In the genomic region with DNA sequence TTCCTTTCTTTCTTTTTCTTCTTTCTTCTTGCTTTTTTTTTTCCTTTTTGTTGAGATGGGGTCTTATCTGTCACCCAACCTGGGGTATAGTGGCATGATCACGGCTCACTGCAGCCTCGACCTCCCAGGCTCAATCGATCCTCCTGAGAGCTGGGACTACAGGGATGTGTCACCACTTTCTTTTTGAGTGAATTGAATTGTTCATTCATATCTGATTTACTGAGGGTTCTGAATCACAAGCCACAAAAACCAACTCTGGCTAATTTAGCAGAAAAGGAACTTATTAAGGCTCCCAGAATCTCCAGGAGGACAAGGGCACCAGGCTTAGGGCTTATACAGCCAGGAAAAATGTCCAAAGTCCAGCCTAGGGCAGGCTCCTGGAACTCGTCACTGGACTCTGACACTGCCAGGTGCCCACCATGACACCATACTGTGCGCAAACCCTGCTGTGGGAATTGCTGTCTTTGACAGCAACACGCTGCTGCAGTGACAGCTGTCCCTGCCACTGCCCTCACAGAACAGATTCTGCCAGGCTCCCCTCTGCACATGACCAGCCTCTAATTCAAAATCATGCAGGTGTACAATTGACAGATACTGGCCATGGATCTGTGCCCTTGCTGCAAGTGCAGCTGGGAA, we compare ENCODE assay signal across 1 cellular context.
TF ChIP-seq lines count a peak whose summit lies in the region.

No MANE protein-coding gene starts in this region.

TF ChIP-seq in GM12878, 131 proteins besides CTCF, POLR2A, EP300 and RAD21 (continued from another document and continues in another):
- TF ChIP-seq RELA (IDR thresholded peaks at IDR 0.05; ENCODE audit: borderline replicate concordance, partially characterized antibody) (no peak), SIX5 (IDR thresholded peaks at IDR 0.05; ENCODE audit: low read depth, low read length, severe bottlenecking) (no peak), FOS (IDR thresholded peaks at IDR 0.05; ENCODE audit: borderline replicate concordance, extremely low read depth, insufficient read length) (no peak), SMC3 (IDR thresholded peaks at IDR 0.05; ENCODE audit: borderline replicate concordance, low read length) (no peak), ATF7 (IDR thresholded peaks at IDR 0.05; ENCODE audit: low read depth) (peak; percentile 78; the same call in 1 of the 2 replicates), TCF12 (IDR thresholded peaks at IDR 0.05; ENCODE audit: low read depth, low read length) (peak; percentile 72), KLF5 (IDR thresholded peaks at IDR 0.05; ENCODE audit: partially characterized antibody) (no peak), TCF3 (IDR thresholded peaks at IDR 0.05; ENCODE audit: borderline replicate concordance, insufficient read depth, low read depth, low read length) (peak; percentile 72; the same call in 1 of the 2 replicates), ZNF274 (IDR thresholded peaks at IDR 0.05; ENCODE audit: insufficient read depth, insufficient read length) (no peak), RCOR1 (conservative IDR thresholded peaks at IDR 0.05; ENCODE audit: low read depth, low read length) (0 out of 2 replicates have a peak, but pooled peaks have one; percentile 60), HCFC1 (IDR thresholded peaks at IDR 0.05; ENCODE audit: low read length) (no peak), EED (IDR thresholded peaks at IDR 0.05; ENCODE audit: low read depth) (peak; percentile 90), POLR2AphosphoS5 (IDR thresholded peaks at IDR 0.05; ENCODE audit: low read length) (no peak), MEF2A (IDR thresholded peaks at IDR 0.05; ENCODE audit: insufficient read depth, low read depth, low read length) (peak; percentile 71; the same call in 1 of the 2 replicates), PML (IDR thresholded peaks at IDR 0.05; ENCODE audit: low read length) (peak; percentile 38; the same call in 1 of the 2 replicates), GABPA (IDR thresholded peaks at IDR 0.05; ENCODE audit: low read depth) (peak; percentile 62), TBL1XR1 (IDR thresholded peaks at IDR 0.05; ENCODE audit: low read depth, low read length) (0 out of 2 replicates have a peak, but pooled peaks have one; percentile 61), MTA2 (IDR thresholded peaks at IDR 0.05; ENCODE audit: low read depth) (peak; percentile 98), NR2C2 (IDR thresholded peaks at IDR 0.05; ENCODE audit: borderline replicate concordance, control insufficient read depth, insufficient read length, low read depth) (no peak), EGR1 (IDR thresholded peaks at IDR 0.05; ENCODE audit: borderline replicate concordance in 1 of 2, low read depth in 2 of 2, low read length in 2 of 2) (no peak), ETV6 (conservative IDR thresholded peaks at IDR 0.05 in 1 of 2, IDR thresholded peaks at IDR 0.05 in 1 of 2; ENCODE audit: borderline replicate concordance in 1 of 2, low read depth in 1 of 2) (peak in 1 of 2 experiments; percentile 66; a peak in 1 of 4 replicates), POLR2AphosphoS2 (IDR thresholded peaks at IDR 0.05; ENCODE audit: low read depth, low read length) (no peak), GATAD2B (conservative IDR thresholded peaks at IDR 0.05; ENCODE audit: low read depth) (no peak; the same call in none of the 2 replicates), BMI1 (IDR thresholded peaks at IDR 0.05; ENCODE audit: borderline replicate concordance) (peak; percentile 48), RAD51 (IDR thresholded peaks at IDR 0.05) (no peak), STAT1 (conservative IDR thresholded peaks at IDR 0.05) (no peak), SPI1 (IDR thresholded peaks at IDR 0.05; ENCODE audit: borderline replicate concordance, insufficient read depth, low read depth, low read length) (no peak), ZNF207 (IDR thresholded peaks at IDR 0.05; ENCODE audit: borderline replicate concordance) (no peak), LARP7 (IDR thresholded peaks at IDR 0.05) (no peak), ZBED1 (IDR thresholded peaks at IDR 0.05; ENCODE audit: borderline replicate concordance) (peak; percentile 83), PAX8 (IDR thresholded peaks at IDR 0.05) (no peak), NBN (IDR thresholded peaks at IDR 0.05) (no peak; the same call in 1 of the 2 replicates)
- TF ChIP-seq, protein P1, sequence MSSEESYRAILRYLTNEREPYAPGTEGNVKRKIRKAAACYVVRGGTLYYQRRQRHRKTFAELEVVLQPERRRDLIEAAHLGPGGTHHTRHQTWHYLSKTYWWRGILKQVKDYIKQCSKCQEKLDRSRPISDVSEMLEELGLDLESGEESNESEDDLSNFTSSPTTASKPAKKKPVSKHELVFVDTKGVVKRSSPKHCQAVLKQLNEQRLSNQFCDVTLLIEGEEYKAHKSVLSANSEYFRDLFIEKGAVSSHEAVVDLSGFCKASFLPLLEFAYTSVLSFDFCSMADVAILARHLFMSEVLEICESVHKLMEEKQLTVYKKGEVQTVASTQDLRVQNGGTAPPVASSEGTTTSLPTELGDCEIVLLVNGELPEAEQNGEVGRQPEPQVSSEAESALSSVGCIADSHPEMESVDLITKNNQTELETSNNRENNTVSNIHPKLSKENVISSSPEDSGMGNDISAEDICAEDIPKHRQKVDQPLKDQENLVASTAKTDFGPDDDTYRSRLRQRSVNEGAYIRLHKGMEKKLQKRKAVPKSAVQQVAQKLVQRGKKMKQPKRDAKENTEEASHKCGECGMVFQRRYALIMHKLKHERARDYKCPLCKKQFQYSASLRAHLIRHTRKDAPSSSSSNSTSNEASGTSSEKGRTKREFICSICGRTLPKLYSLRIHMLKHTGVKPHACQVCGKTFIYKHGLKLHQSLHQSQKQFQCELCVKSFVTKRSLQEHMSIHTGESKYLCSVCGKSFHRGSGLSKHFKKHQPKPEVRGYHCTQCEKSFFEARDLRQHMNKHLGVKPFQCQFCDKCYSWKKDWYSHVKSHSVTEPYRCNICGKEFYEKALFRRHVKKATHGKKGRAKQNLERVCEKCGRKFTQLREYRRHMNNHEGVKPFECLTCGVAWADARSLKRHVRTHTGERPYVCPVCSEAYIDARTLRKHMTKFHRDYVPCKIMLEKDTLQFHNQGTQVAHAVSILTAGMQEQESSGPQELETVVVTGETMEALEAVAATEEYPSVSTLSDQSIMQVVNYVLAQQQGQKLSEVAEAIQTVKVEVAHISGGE (CRISPR knock-in tag; IDR thresholded peaks at IDR 0.05): no peak
- TF ChIP-seq, protein P2, sequence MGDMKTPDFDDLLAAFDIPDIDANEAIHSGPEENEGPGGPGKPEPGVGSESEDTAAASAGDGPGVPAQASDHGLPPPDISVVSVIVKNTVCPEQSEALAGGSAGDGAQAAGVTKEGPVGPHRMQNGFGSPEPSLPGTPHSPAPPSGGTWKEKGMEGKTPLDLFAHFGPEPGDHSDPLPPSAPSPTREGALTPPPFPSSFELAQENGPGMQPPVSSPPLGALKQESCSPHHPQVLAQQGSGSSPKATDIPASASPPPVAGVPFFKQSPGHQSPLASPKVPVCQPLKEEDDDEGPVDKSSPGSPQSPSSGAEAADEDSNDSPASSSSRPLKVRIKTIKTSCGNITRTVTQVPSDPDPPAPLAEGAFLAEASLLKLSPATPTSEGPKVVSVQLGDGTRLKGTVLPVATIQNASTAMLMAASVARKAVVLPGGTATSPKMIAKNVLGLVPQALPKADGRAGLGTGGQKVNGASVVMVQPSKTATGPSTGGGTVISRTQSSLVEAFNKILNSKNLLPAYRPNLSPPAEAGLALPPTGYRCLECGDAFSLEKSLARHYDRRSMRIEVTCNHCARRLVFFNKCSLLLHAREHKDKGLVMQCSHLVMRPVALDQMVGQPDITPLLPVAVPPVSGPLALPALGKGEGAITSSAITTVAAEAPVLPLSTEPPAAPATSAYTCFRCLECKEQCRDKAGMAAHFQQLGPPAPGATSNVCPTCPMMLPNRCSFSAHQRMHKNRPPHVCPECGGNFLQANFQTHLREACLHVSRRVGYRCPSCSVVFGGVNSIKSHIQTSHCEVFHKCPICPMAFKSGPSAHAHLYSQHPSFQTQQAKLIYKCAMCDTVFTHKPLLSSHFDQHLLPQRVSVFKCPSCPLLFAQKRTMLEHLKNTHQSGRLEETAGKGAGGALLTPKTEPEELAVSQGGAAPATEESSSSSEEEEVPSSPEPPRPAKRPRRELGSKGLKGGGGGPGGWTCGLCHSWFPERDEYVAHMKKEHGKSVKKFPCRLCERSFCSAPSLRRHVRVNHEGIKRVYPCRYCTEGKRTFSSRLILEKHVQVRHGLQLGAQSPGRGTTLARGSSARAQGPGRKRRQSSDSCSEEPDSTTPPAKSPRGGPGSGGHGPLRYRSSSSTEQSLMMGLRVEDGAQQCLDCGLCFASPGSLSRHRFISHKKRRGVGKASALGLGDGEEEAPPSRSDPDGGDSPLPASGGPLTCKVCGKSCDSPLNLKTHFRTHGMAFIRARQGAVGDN (IDR thresholded peaks at IDR 0.05): peak; percentile 32; the same call in 1 of the 2 replicates
- TF ChIP-seq, protein P3, sequence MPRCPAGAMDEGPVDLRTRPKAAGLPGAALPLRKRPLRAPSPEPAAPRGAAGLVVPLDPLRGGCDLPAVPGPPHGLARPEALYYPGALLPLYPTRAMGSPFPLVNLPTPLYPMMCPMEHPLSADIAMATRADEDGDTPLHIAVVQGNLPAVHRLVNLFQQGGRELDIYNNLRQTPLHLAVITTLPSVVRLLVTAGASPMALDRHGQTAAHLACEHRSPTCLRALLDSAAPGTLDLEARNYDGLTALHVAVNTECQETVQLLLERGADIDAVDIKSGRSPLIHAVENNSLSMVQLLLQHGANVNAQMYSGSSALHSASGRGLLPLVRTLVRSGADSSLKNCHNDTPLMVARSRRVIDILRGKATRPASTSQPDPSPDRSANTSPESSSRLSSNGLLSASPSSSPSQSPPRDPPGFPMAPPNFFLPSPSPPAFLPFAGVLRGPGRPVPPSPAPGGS (IDR thresholded peaks at IDR 0.05; ENCODE audit: borderline replicate concordance, insufficient read depth, low read depth, low read length, poor library complexity, severe bottlenecking): peak; percentile 66
- TF ChIP-seq, protein P4, sequence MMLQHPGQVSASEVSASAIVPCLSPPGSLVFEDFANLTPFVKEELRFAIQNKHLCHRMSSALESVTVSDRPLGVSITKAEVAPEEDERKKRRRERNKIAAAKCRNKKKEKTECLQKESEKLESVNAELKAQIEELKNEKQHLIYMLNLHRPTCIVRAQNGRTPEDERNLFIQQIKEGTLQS (IDR thresholded peaks at IDR 0.05; ENCODE audit: borderline replicate concordance, extremely low read depth, low read depth, low read length): no peak
- TF ChIP-seq, protein P5, sequence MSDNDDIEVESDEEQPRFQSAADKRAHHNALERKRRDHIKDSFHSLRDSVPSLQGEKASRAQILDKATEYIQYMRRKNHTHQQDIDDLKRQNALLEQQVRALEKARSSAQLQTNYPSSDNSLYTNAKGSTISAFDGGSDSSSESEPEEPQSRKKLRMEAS (IDR thresholded peaks at IDR 0.05; ENCODE audit: low read depth, low read length): no peak
- TF ChIP-seq, protein P6, sequence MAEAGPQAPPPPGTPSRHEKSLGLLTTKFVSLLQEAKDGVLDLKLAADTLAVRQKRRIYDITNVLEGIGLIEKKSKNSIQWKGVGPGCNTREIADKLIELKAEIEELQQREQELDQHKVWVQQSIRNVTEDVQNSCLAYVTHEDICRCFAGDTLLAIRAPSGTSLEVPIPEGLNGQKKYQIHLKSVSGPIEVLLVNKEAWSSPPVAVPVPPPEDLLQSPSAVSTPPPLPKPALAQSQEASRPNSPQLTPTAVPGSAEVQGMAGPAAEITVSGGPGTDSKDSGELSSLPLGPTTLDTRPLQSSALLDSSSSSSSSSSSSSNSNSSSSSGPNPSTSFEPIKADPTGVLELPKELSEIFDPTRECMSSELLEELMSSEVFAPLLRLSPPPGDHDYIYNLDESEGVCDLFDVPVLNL (IDR thresholded peaks at IDR 0.05; ENCODE audit: low read depth, low read length): no peak
- TF ChIP-seq, protein P7, sequence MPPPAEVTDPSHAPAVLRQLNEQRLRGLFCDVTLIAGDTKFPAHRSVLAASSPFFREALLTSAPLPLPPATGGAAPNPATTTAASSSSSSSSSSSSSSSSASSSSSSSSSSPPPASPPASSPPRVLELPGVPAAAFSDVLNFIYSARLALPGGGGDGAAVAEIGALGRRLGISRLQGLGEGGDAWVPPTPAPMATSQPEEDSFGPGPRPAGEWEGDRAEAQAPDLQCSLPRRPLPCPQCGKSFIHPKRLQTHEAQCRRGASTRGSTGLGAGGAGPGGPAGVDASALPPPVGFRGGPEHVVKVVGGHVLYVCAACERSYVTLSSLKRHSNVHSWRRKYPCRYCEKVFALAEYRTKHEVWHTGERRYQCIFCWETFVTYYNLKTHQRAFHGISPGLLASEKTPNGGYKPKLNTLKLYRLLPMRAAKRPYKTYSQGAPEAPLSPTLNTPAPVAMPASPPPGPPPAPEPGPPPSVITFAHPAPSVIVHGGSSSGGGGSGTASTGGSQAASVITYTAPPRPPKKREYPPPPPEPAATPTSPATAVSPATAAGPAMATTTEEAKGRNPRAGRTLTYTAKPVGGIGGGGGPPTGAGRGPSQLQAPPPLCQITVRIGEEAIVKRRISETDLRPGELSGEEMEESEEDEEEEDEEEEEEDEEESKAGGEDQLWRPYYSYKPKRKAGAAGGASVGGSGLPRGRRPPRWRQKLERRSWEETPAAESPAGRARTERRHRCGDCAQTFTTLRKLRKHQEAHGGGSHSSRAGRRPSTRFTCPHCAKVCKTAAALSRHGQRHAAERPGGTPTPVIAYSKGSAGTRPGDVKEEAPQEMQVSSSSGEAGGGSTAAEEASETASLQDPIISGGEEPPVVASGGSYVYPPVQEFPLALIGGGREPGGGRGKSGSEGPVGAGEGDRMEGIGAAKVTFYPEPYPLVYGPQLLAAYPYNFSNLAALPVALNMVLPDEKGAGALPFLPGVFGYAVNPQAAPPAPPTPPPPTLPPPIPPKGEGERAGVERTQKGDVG (CRISPR knock-in tag; IDR thresholded peaks at IDR 0.05): no peak
